23 cellular contexts compared by ENCODE assay signal in genomic region chrX:15785176-15785735, GRCh38.
"Had no signal": no experiment of that assay in that cellular context is flagged by ENCODE, and none has a peak within 500 bp of the region (broad histone marks: within the 10 kb centered on the region; RNA-seq: fewer than 3 reads in every experiment).

No MANE protein-coding gene starts in this region.

- H3K4me3 Mint-ChIP-seq: activated CD4-positive, alpha-beta memory T cell treated with anti-CD3 and anti-CD28 coated beads for 36 hours; activated CD8-positive, alpha-beta memory T cell treated with anti-CD3 and anti-CD28 coated beads, Interleukin-2, amount 10 ng/mL, durations not matched to agents 7 days and 5 days; activated naive CD8-positive, alpha-beta T cell treated with anti-CD3 and anti-CD28 coated beads, Interleukin-2, amount 10 ng/mL, durations not matched to agents 7 days and 5 days; nephron progenitor cell had no signal

- H3K9me3 Mint-ChIP-seq: activated CD4-positive, alpha-beta memory T cell treated with anti-CD3 and anti-CD28 coated beads for 36 hours; activated naive CD8-positive, alpha-beta T cell treated with anti-CD3 and anti-CD28 coated beads, Interleukin-2, amount 10 ng/mL, durations not matched to agents 7 days and 5 days; brain; nephron progenitor cell had no signal

- DNase-seq: activated CD4-positive, alpha-beta memory T cell treated with anti-CD3 and anti-CD28 coated beads for 36 hours; activated CD4-positive, alpha-beta T cell treated with anti-CD3 and anti-CD28 coated beads for 1 hour; activated CD8-positive, alpha-beta memory T cell treated with anti-CD3 and anti-CD28 coated beads, Interleukin-2, amount 10 ng/mL, durations not matched to agents 7 days and 5 days; activated naive CD8-positive, alpha-beta T cell treated with anti-CD3 and anti-CD28 coated beads, Interleukin-2, amount 10 ng/mL, durations not matched to agents 7 days and 5 days; activated T-cell treated with anti-CD3 and anti-CD28 coated beads, Interleukin-2, amount 50 U/mL, for 1 hour; central memory CD4-positive, alpha-beta T cell; effector CD8-positive, alpha-beta T cell; foreskin keratinocyte; left ventricle myocardium superior; mesendoderm; nephron progenitor cell; occipital lobe; right cardiac atrium; small intestine; stimulated activated CD4-positive, alpha-beta T cell treated with anti-CD3 and anti-CD28 coated beads, Interleukin-4, amount 100 ng/mL, for 4 hours; stimulated activated CD8-positive, alpha-beta memory T cell treated with anti-CD3 and anti-CD28 coated beads, Interleukin-4, amount 100 ng/mL, for 48 hours; stimulated activated naive CD4-positive, alpha-beta T cell treated with Interleukin-2 at 50 U/mL for 16 hours; substantia nigra had no signal

- H3K27me3 Mint-ChIP-seq: activated CD4-positive, alpha-beta memory T cell treated with anti-CD3 and anti-CD28 coated beads for 36 hours; activated CD8-positive, alpha-beta memory T cell treated with anti-CD3 and anti-CD28 coated beads, Interleukin-2, amount 10 ng/mL, durations not matched to agents 7 days and 5 days; activated naive CD8-positive, alpha-beta T cell treated with anti-CD3 and anti-CD28 coated beads, Interleukin-2, amount 10 ng/mL, durations not matched to agents 7 days and 5 days; brain had no signal

- H3K4me1 ChIP-seq: foreskin keratinocyte, prostate gland had no signal

- H3K9me3 ChIP-seq: prostate gland, tibial nerve had no signal

- H3K27ac Mint-ChIP-seq: activated CD4-positive, alpha-beta memory T cell treated with anti-CD3 and anti-CD28 coated beads for 36 hours; activated CD8-positive, alpha-beta memory T cell treated with anti-CD3 and anti-CD28 coated beads, Interleukin-2, amount 10 ng/mL, durations not matched to agents 7 days and 5 days; activated naive CD8-positive, alpha-beta T cell treated with anti-CD3 and anti-CD28 coated beads, Interleukin-2, amount 10 ng/mL, durations not matched to agents 7 days and 5 days; brain; nephron progenitor cell had no signal

- H3K4me1 Mint-ChIP-seq: brain, nephron progenitor cell had no signal

- H3K27ac ChIP-seq: coronary artery, foreskin keratinocyte, prostate gland, tibial nerve, VCaP had no signal

- H3K36me3 ChIP-seq: prostate gland had no signal

- H3K4me3 ChIP-seq: coronary artery, prostate gland, tibial nerve had no signal

- FAIRE-seq: small intestine had no signal

- H3K27me3 ChIP-seq: foreskin keratinocyte, tibial nerve had no signal
